ENCODE assay signal across 20 cellular contexts in genomic region chr6:139425780-139426179, GRCh38.
"Had no signal": no experiment of that assay in that cellular context is flagged by ENCODE, and none has a peak within 500 bp of the region (broad histone marks: within the 10 kb centered on the region; RNA-seq: fewer than 3 reads in every experiment).

No MANE protein-coding gene starts in this region.

- H3K36me3 Mint-ChIP-seq: activated naive CD4-positive, alpha-beta T cell treated with anti-CD3 and anti-CD28 coated beads, Interleukin-2, amount 50 U/mL, for 72 hours; immature natural killer cell; naive thymus-derived CD4-positive, alpha-beta T cell had no signal

- H3K4me1 ChIP-seq: adrenal gland, gastroesophageal sphincter, thyroid gland had no signal

- H3K27me3 ChIP-seq: adrenal gland, cardiac muscle cell, gastroesophageal sphincter, heart left ventricle, ovary, thyroid gland had no signal

- ATAC-seq: activated naive CD4-positive, alpha-beta T cell treated with anti-CD3 and anti-CD28 coated beads, Interleukin-2, amount 50 U/mL, for 72 hours; esophagus mucosa; gastroesophageal sphincter; heart left ventricle; mucosa of descending colon; naive thymus-derived CD4-positive, alpha-beta T cell; sciatic nerve had no signal

- DNase-seq: activated CD4-positive, alpha-beta T cell treated with anti-CD3 and anti-CD28 coated beads, Interleukin-2, amount 50 U/mL, for 4 hours; activated gamma-delta T cell treated with Interleukin-2 at 50 U/mL for 16 hours; adrenal gland; effector CD8-positive, alpha-beta T cell; heart left ventricle; immature natural killer cell; kidney glomerular epithelial cell; mucosa of descending colon; naive thymus-derived CD4-positive, alpha-beta T cell; ovary; stimulated activated CD8-positive, alpha-beta memory T cell treated with anti-CD3 and anti-CD28 coated beads, Interleukin-4, amount 100 ng/mL, for 48 hours; stimulated activated naive CD4-positive, alpha-beta T cell; thyroid gland had no signal

- H3K9me3 Mint-ChIP-seq: activated naive CD4-positive, alpha-beta T cell treated with anti-CD3 and anti-CD28 coated beads, Interleukin-2, amount 50 U/mL, for 72 hours; dendritic cell treated with granulocyte-macrophage colony-stimulating factor and Interleukin-4, amounts not matched to agents 40 ng/mL and 50 ng/mL, for 4 days; immature natural killer cell; memory B cell had no signal

- H3K27me3 Mint-ChIP-seq: dendritic cell treated with granulocyte-macrophage colony-stimulating factor and Interleukin-4, amounts not matched to agents 40 ng/mL and 50 ng/mL, for 4 days; memory B cell had no signal

- H3K27ac ChIP-seq: adrenal gland, cardiac muscle cell, gastroesophageal sphincter, heart left ventricle, ovary, thyroid gland had no signal

- H3K4me1 Mint-ChIP-seq: immature natural killer cell, memory B cell had no signal

- H3K4me3 ChIP-seq: adrenal gland, cardiac muscle cell, gastroesophageal sphincter, heart left ventricle, mucosa of descending colon, ovary, thyroid gland had no signal

- H3K27ac Mint-ChIP-seq: activated naive CD4-positive, alpha-beta T cell treated with anti-CD3 and anti-CD28 coated beads, Interleukin-2, amount 50 U/mL, for 72 hours; dendritic cell treated with granulocyte-macrophage colony-stimulating factor and Interleukin-4, amounts not matched to agents 40 ng/mL and 50 ng/mL, for 4 days; immature natural killer cell; memory B cell; naive thymus-derived CD4-positive, alpha-beta T cell had no signal

- H3K36me3 ChIP-seq: adrenal gland, cardiac muscle cell, gastroesophageal sphincter, heart left ventricle, ovary, thyroid gland had no signal

- H3K4me3 Mint-ChIP-seq: dendritic cell treated with granulocyte-macrophage colony-stimulating factor and Interleukin-4, amounts not matched to agents 40 ng/mL and 50 ng/mL, for 4 days; immature natural killer cell; memory B cell; naive thymus-derived CD4-positive, alpha-beta T cell had no signal

- H3K9me3 ChIP-seq: adrenal gland, gastroesophageal sphincter, heart left ventricle, mucosa of descending colon, ovary, thyroid gland had no signal
